ENCODE assay signal across 8 cellular contexts in genomic region chr20:43590392-43591303, GRCh38. TPM values are rescaled to one million over a fixed set of nuclear protein-coding genes. Genes with fewer than 3 reads are reported as not detected.
DNase-seq lines count a peak whose midpoint lies in the region; ATAC-seq and TF ChIP-seq lines count a peak whose summit lies in the region.

Gene IFT52 (plus strand): TSS chr20:43590937. CDS start chr20:43594699, 3,762 bp downstream.

- TF ChIP-seq CTCF in WTC11 (IDR thresholded peaks at IDR 0.05) (no peak), cardiac fibroblast (IDR thresholded peaks at IDR 0.05; ENCODE audit: low read depth, low read length) (no peak)

- DNase-seq in ACHN (peak; percentile 87), NCI-H2227 treated with DMSO at 0.1 percent for 48 hours (lab: John Stamatoyannopoulos, UW) (peak; percentile 95), WTC11 (ENCODE audit: low spot score) (peak; percentile 92), cardiac fibroblast (ENCODE audit: low read depth in 2 of 2) (peak; percentile 93 to 95), iPS-NIHi7 (ENCODE audit: extremely low spot score) (peak; percentile 98), smooth muscle cell of the brain vasculature (ENCODE audit: low read depth, low spot score) (peak; percentile 87)

- ATAC-seq in GM18873 (IDR thresholded peaks at IDR 0.05; ENCODE audit: low FRiP score, unreplicated experiment) (peak; percentile 91), HG03139 (IDR thresholded peaks at IDR 0.05; ENCODE audit: unreplicated experiment) (peak; percentile 98), WTC11 (peak; percentile 97)

- peaks cover 8% of the 10 kb centered on the region for H3K4me1 Mint-ChIP-seq in WTC11

- H3K36me3 Mint-ChIP-seq in WTC11, result peaks cover 10% of the 10 kb centered on the region

- POLR2A ChIA-PET in WTC11 (lab: Charles Lee), result interaction anchor here (1.0 to 1.2 kb wide), 2 partner anchors 77 to 132 kb away, joined by 4 read pairs; no protein-coding TSS in a partner anchor

- CTCF ChIA-PET in WTC11 (lab: Charles Lee), result interaction anchor here (0.5 to 2.5 kb wide), 9 partner anchors 8 to 393 kb away, joined by 3 to 21 read pairs (median 6); no protein-coding TSS in a partner anchor

- H3K4me3 ChIP-seq in cardiac fibroblast (replicated peaks in 1 of 2; ENCODE audit: low read depth in 2 of 2, low read length in 2 of 2), result peak within 1 kb of the TSS; percentile 91 to 97

- H3K27me3 Mint-ChIP-seq in WTC11 (ENCODE audit: low read depth), result no peaks in the 10 kb centered on the region

- peak within 1 kb of the TSS; percentile 92 for H3K4me3 Mint-ChIP-seq in WTC11

- H3K27ac Mint-ChIP-seq in WTC11, result peak within 1 kb of the TSS; percentile 97

- no peaks in the 10 kb centered on the region for H3K9me3 Mint-ChIP-seq in WTC11

- in situ Hi-C loops in ACHN (cut with HindIII; ENCODE audit: low pct_ligation_motif_present, low pct_unique_long_range_greater_than_20kb, low sequenced_read_pairs), result no loop called here

TF ChIP-seq in WTC11, 78 proteins besides CTCF, POLR2A, EP300 and RAD21 (continues in another document):
- TF ChIP-seq GABPB1 (CRISPR knock-in tag; IDR thresholded peaks at IDR 0.05) (no peak; the same call in none of the 2 replicates), ZNF416 (CRISPR knock-in tag; IDR thresholded peaks at IDR 0.05) (no peak), ZBTB21 (CRISPR knock-in tag; IDR thresholded peaks at IDR 0.05; ENCODE audit: borderline replicate concordance) (no peak), NR3C1 (CRISPR knock-in tag; conservative IDR thresholded peaks at IDR 0.05; ENCODE audit: low read depth) (no peak), ELF4 (CRISPR knock-in tag; IDR thresholded peaks at IDR 0.05; ENCODE audit: low read depth) (no peak), ZNF219 (CRISPR knock-in tag; IDR thresholded peaks at IDR 0.05; ENCODE audit: borderline replicate concordance) (no peak), PRDM15 (CRISPR knock-in tag; IDR thresholded peaks at IDR 0.05) (no peak), IRF1 (CRISPR knock-in tag; IDR thresholded peaks at IDR 0.05) (no peak), MLX (CRISPR knock-in tag; IDR thresholded peaks at IDR 0.05) (no peak), GRHL2 (CRISPR knock-in tag; IDR thresholded peaks at IDR 0.05; ENCODE audit: insufficient replicate concordance, severe bottlenecking) (no peak), CREB1 (CRISPR knock-in tag; IDR thresholded peaks at IDR 0.05) (no peak), GTF2I (CRISPR knock-in tag; conservative IDR thresholded peaks at IDR 0.05) (no peak), NR2C2 (CRISPR knock-in tag; IDR thresholded peaks at IDR 0.05) (no peak), ZNF671 (CRISPR knock-in tag; IDR thresholded peaks at IDR 0.05) (no peak), NFE2L1 (CRISPR knock-in tag; IDR thresholded peaks at IDR 0.05) (peak; percentile 80), NR1H2 (CRISPR knock-in tag; IDR thresholded peaks at IDR 0.05) (no peak), MXD4 (CRISPR knock-in tag; IDR thresholded peaks at IDR 0.05; ENCODE audit: borderline replicate concordance) (no peak), CBFB (CRISPR knock-in tag; IDR thresholded peaks at IDR 0.05; ENCODE audit: low read depth) (no peak), E2F1 (CRISPR knock-in tag; IDR thresholded peaks at IDR 0.05) (no peak)
- TF ChIP-seq, protein P1, sequence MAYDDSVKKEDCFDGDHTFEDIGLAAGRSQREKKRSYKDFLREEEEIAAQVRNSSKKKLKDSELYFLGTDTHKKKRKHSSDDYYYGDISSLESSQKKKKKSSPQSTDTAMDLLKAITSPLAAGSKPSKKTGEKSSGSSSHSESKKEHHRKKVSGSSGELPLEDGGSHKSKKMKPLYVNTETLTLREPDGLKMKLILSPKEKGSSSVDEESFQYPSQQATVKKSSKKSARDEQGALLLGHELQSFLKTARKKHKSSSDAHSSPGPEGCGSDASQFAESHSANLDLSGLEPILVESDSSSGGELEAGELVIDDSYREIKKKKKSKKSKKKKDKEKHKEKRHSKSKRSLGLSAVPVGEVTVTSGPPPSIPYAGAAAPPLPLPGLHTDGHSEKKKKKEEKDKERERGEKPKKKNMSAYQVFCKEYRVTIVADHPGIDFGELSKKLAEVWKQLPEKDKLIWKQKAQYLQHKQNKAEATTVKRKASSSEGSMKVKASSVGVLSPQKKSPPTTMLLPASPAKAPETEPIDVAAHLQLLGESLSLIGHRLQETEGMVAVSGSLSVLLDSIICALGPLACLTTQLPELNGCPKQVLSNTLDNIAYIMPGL (CRISPR knock-in tag; IDR thresholded peaks at IDR 0.05), result peak; percentile 69
- TF ChIP-seq, protein P2, sequence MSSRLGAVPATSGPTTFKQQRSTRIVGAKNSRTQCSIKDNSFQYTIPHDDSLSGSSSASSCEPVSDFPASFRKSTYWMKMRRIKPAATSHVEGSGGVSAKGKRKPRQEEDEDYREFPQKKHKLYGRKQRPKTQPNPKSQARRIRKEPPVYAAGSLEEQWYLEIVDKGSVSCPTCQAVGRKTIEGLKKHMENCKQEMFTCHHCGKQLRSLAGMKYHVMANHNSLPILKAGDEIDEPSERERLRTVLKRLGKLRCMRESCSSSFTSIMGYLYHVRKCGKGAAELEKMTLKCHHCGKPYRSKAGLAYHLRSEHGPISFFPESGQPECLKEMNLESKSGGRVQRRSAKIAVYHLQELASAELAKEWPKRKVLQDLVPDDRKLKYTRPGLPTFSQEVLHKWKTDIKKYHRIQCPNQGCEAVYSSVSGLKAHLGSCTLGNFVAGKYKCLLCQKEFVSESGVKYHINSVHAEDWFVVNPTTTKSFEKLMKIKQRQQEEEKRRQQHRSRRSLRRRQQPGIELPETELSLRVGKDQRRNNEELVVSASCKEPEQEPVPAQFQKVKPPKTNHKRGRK (CRISPR knock-in tag; IDR thresholded peaks at IDR 0.05; ENCODE audit: borderline replicate concordance), result no peak
- TF ChIP-seq, protein P3, sequence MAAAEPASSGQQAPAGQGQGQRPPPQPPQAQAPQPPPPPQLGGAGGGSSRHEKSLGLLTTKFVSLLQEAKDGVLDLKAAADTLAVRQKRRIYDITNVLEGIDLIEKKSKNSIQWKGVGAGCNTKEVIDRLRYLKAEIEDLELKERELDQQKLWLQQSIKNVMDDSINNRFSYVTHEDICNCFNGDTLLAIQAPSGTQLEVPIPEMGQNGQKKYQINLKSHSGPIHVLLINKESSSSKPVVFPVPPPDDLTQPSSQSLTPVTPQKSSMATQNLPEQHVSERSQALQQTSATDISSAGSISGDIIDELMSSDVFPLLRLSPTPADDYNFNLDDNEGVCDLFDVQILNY (CRISPR knock-in tag; IDR thresholded peaks at IDR 0.05), result no peak

RNA-seq across cellular contexts. Expression of gene IFT52, which starts in this region (rescaled TPM):
- 26.0 to 29.1 TPM (median 27.5 TPM) in 3 replicates for total RNA-seq in WTC11 (2021)

Comparison
In these comparisons a context has a peak if more than half of its experiments do, and no peak if none do; other contexts are left out.
1. Peak in every context shown above with its lines: DNase-seq, ATAC-seq and H3K4me3 ChIP-seq.